1 cellular context compared by ENCODE assay signal in genomic region chr1:243254927-243255790, GRCh38.
TF ChIP-seq lines count a peak whose summit lies in the region.

Gene CEP170 (minus strand): TSS chr1:243255281. CDS start chr1:243225280, 30,001 bp downstream.

TF ChIP-seq in HEK293, 187 proteins besides CTCF, POLR2A, EP300 and RAD21 (continued from another document):
- TF ChIP-seq, protein P1, sequence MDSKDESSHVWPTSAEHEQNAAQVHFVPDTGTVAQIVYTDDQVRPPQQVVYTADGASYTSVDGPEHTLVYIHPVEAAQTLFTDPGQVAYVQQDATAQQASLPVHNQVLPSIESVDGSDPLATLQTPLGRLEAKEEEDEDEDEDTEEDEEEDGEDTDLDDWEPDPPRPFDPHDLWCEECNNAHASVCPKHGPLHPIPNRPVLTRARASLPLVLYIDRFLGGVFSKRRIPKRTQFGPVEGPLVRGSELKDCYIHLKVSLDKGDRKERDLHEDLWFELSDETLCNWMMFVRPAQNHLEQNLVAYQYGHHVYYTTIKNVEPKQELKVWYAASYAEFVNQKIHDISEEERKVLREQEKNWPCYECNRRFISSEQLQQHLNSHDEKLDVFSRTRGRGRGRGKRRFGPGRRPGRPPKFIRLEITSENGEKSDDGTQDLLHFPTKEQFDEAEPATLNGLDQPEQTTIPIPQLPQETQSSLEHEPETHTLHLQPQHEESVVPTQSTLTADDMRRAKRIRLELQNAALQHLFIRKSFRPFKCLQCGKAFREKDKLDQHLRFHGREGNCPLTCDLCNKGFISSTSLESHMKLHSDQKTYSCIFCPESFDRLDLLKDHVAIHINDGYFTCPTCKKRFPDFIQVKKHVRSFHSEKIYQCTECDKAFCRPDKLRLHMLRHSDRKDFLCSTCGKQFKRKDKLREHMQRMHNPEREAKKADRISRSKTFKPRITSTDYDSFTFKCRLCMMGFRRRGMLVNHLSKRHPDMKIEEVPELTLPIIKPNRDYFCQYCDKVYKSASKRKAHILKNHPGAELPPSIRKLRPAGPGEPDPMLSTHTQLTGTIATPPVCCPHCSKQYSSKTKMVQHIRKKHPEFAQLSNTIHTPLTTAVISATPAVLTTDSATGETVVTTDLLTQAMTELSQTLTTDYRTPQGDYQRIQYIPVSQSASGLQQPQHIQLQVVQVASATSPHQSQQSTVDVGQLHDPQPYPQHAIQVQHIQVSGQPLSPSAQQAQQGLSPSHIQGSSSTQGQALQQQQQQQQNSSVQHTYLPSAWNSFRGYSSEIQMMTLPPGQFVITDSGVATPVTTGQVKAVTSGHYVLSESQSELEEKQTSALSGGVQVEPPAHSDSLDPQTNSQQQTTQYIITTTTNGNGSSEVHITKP (tag by site-specific recombination; IDR thresholded peaks at IDR 0.05): peak; percentile 94
- TF ChIP-seq ZNF155 (tag by site-specific recombination; IDR thresholded peaks at IDR 0.05) (no peak), GLIS2 (tag by site-specific recombination; IDR thresholded peaks at IDR 0.05) (peak; percentile 1), ZBTB11 (tag by site-specific recombination; conservative IDR thresholded peaks at IDR 0.05; ENCODE audit: low read depth) (peak; percentile 20; the same call in 1 of the 2 replicates), ZNF707 (tag by site-specific recombination; IDR thresholded peaks at IDR 0.05) (no peak)
